In the genomic region with DNA sequence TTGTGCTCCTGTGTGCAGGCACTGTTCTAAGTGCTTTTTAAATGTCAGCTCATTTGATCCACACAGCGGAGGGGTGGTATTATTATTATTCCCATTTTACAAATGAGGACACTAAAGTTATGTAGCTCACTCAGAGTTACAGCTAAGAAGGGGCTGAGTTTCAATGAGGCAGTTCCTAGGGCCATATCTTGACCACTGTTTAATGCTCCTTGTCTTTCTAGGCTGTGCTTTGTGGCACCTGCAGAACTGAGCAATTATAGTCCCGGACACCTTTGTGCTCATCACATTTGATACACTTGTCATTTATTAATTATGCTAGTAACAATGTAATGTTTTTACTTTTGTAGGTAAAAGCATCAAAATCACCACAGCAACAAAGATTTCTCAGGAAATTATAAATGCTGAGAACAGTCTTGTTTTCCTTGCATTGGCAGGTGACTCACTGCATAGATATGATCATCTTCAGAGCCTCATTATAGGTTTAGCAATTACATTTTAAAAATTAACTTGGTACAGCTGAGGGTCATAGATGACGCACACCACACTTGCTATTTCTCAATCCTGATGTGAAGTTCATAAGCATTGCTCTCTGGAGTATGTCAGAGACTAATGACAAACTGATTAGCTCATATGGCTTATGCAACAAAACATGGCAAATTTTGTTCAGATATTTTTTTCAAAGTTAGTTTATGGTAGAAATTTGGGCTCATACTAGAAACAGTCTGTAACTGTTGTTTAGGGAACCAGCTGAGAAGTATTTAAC, we compare ENCODE assay signal across 8 cellular contexts.
DNase-seq lines count a peak whose midpoint lies in the region; ATAC-seq and TF ChIP-seq lines count a peak whose summit lies in the region.
"Had no signal": no experiment of that assay in that cellular context is flagged by ENCODE, and none has a peak within 500 bp of the region (broad histone marks: within the 10 kb centered on the region; RNA-seq: fewer than 3 reads in every experiment).

No MANE protein-coding gene starts in this region.

- H2BK12ac ChIP-seq in neuronal stem cell (ENCODE audit: low read length): no peak overlapping the region

- H3K36me3 ChIP-seq in RWPE2 (ENCODE audit: low read depth): no peaks in the 10 kb centered on the region
- no peaks in the 10 kb centered on the region for H3K36me3 ChIP-seq in neuronal stem cell (replicated peaks in 1 of 2; ENCODE audit: control insufficient read depth in 2 of 2, insufficient read depth in 2 of 2, low read length in 2 of 2)

- H3K4me1 ChIP-seq in RWPE2 (ENCODE audit: insufficient read depth, poor library complexity, severe bottlenecking) (peaks cover 16% of the 10 kb centered on the region), neuronal stem cell (ENCODE audit: control insufficient read depth in 2 of 2, insufficient read depth in 1 of 2, low read depth in 1 of 2, low read length in 2 of 2) (peaks cover 0 to 13% of the 10 kb centered on the region in 2 donors)

- H3K4me2 ChIP-seq in neuronal stem cell (ENCODE audit: insufficient read depth, low read length, poor library complexity, severe bottlenecking): no peak overlapping the region

- no peak overlapping the region for H2AK5ac ChIP-seq in neuronal stem cell (ENCODE audit: low read depth, low read length)

- ATAC-seq in RWPE2 (ENCODE audit: low read depth) (peak; percentile 92), GM21717 (IDR thresholded peaks at IDR 0.05; ENCODE audit: unreplicated experiment) (no peak), GM18520 (IDR thresholded peaks at IDR 0.05; ENCODE audit: unreplicated experiment) (no peak)

- no peaks in the 10 kb centered on the region for H3K27me3 ChIP-seq in RWPE2 (ENCODE audit: insufficient read depth, poor library complexity, severe bottlenecking)
- H3K27me3 ChIP-seq in neuronal stem cell (ENCODE audit: control insufficient read depth in 3 of 3, insufficient read depth in 3 of 3, low read depth in 1 of 3, low read length in 3 of 3): no peaks in the 10 kb centered on the region

- H3K23ac ChIP-seq in neuronal stem cell (ENCODE audit: low read depth, low read length, poor library complexity): no peak overlapping the region

- no peak overlapping the region for H3K4me3 ChIP-seq in RWPE2 (ENCODE audit: severe bottlenecking)
- H3K4me3 ChIP-seq in fibroblast of pulmonary artery (replicated peaks; ENCODE audit: low read depth, low read length): no peak overlapping the region
- no peak overlapping the region for H3K4me3 ChIP-seq in skeletal muscle cell (ENCODE audit: low read depth, low read length)
- H3K4me3 ChIP-seq in neuronal stem cell (ENCODE audit: low read length in 2 of 2): no peak overlapping the region

- H2BK5ac ChIP-seq in neuronal stem cell (ENCODE audit: low read length): no peak overlapping the region

- H3K9ac ChIP-seq in neuronal stem cell (ENCODE audit: low read depth, low read length, poor library complexity): no peak overlapping the region

- DNase-seq in H4 (ENCODE audit: low spot score) (peak; percentile 37), RWPE2 (ENCODE audit: low spot score) (no peak), fibroblast of pulmonary artery (ENCODE audit: low read depth) (peak; percentile 95), skeletal muscle cell (ENCODE audit: low read depth) (peak; percentile 94), neuronal stem cell (ENCODE audit: low spot score) (no peak)
- DNase-seq: GOT3 had no signal

- H3K27ac ChIP-seq in RWPE2 (ENCODE audit: poor library complexity, severe bottlenecking): peak overlapping the region; percentile 50
- no peak overlapping the region for H3K27ac ChIP-seq in neuronal stem cell (replicated peaks; ENCODE audit: low read length)

- no peak overlapping the region for H4K8ac ChIP-seq in neuronal stem cell (ENCODE audit: low read depth, low read length)

- no peak overlapping the region for H2BK15ac ChIP-seq in neuronal stem cell (ENCODE audit: low read length)

- no peak overlapping the region for H2BK120ac ChIP-seq in neuronal stem cell (ENCODE audit: low read depth, low read length)

- H3K9me3 ChIP-seq in RWPE2 (ENCODE audit: severe bottlenecking): no peaks in the 10 kb centered on the region
- peaks cover 0 to 2% of the 10 kb centered on the region in 2 donors for H3K9me3 ChIP-seq in neuronal stem cell (replicated peaks in 1 of 2; ENCODE audit: control insufficient read depth in 2 of 2, insufficient read depth in 1 of 2, low read depth in 1 of 2, low read length in 2 of 2)

- no peak overlapping the region for H3K4ac ChIP-seq in neuronal stem cell (ENCODE audit: low read length)

- TF ChIP-seq CTCF in RWPE2 (IDR thresholded peaks at IDR 0.05; ENCODE audit: poor library complexity, severe bottlenecking) (no peak), fibroblast of pulmonary artery (IDR thresholded peaks at IDR 0.05; ENCODE audit: low read length, missing control alignments) (no peak)

- WGBS in neuronal stem cell (ENCODE audit: extremely low coverage in 2 of 2, insufficient read length in 2 of 2, insufficient replicate concordance in 1 of 2), 2 donors: no CpG with 5 or more reads among the region's 3 CpGs

- H2AFZ ChIP-seq in neuronal stem cell (ENCODE audit: low read length): no peak overlapping the region

- H3K18ac ChIP-seq in neuronal stem cell (ENCODE audit: low read length): no peak overlapping the region

- no peaks in the 10 kb centered on the region for H3K79me1 ChIP-seq in neuronal stem cell (ENCODE audit: low read depth, low read length)

- no peak overlapping the region for H4K91ac ChIP-seq in neuronal stem cell (ENCODE audit: low read depth, low read length, poor library complexity)

- H3K14ac ChIP-seq in neuronal stem cell (ENCODE audit: low read length): no peak overlapping the region

Comparison
In these comparisons a context has a peak if more than half of its experiments do, and no peak if none do; other contexts are left out.
1. DNase-seq: peak in H4 (single experiment), fibroblast of pulmonary artery (single experiment) and skeletal muscle cell (single experiment); none in RWPE2 (single experiment) and neuronal stem cell (single experiment).